In the genomic region with DNA sequence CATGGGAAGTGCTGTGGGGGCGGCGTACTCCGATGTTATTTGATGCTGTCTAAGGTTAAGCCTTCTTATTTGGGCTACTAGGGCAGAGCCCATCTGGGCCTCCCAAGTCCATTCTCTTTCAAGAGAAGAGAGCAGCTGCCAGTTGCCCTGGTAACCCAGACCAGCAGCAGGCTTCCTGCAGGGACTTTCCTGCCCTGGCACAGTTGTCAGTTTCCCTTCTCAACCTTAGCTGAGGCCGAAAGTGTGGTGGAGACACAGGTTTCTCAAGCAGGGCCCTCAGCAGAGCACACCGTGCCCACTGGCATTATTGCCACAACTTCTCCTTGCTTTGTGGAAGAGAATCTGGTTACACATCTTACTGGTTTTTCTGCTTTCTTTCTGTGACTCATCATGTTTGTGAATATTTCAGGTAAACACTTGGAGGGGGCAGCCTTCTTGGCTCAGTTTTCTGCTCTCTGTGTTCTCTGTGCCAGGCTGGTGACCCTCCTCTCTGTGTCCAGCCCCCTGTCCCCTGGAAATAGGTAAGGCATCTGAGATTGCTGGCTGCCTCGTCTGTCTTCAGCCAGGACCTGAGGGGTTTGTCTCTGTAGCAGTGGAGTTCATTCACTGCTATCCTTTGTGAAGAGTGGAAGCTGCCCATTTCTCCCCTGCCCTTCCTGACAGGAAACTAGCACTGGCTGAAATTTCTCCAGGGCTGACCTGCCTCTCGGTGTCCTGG, we compare ENCODE assay signal across 8 cellular contexts.
DNase-seq lines count a peak whose midpoint lies in the region; ATAC-seq and TF ChIP-seq lines count a peak whose summit lies in the region.

No MANE protein-coding gene starts in this region.

- no peak overlapping the region for H3K4me3 ChIP-seq in BLaER1 treated with 17β-estradiol and CSF1 and Interleukin-3, amounts not matched to agents 10 nM and 100 nM
- H3K4me3 ChIP-seq in endodermal cell (ENCODE audit: low read length) = no peak overlapping the region
- H3K4me3 ChIP-seq in smooth muscle cell = no peak overlapping the region
- H3K4me3 ChIP-seq in A673 (ENCODE audit: low read depth, low read length, poor library complexity, severe bottlenecking) = no peak overlapping the region

- peaks cover 47 to 72% (median 61%) of the 10 kb centered on the region in 10 experiments for H3K4me1 ChIP-seq in BLaER1 treated with 17β-estradiol and CSF1 and Interleukin-3, amounts not matched to agents 10 nM and 100 nM
- H3K4me1 ChIP-seq in endodermal cell (ENCODE audit: control insufficient read depth, insufficient read depth, low read length) (peaks cover 22% of the 10 kb centered on the region), smooth muscle cell (ENCODE audit: low read depth) (peaks cover 38% of the 10 kb centered on the region), A673 (ENCODE audit: insufficient read depth, low read length, poor library complexity, severe bottlenecking) (peaks cover 13% of the 10 kb centered on the region)

- CTCF ChIA-PET in A673 (lab: Charles Lee) = no interaction called here

- no peaks in the 10 kb centered on the region for H3K36me3 Mint-ChIP-seq in endodermal cell (ENCODE audit: low read depth)

- peak overlapping the region; percentile 51 to 72 (median 66) for H3K4me2 ChIP-seq in BLaER1 treated with 17β-estradiol and CSF1 and Interleukin-3, amounts not matched to agents 10 nM and 100 nM
- H3K4me2 ChIP-seq in smooth muscle cell = peak overlapping the region; percentile 23

- no TSS peak for BruUV-seq in A673 (replicated peaks; lab: Mats Ljungman, UMichigan)

- 77 to 85% methylated on average over 6 to 7 of the region's 7 CpGs for WGBS in endodermal cell (ENCODE audit: insufficient coverage in 1 of 2, insufficient read length in 1 of 2), 2 experiments
- 50% methylated on average over 7 of the region's 7 CpGs for WGBS in smooth muscle cell (ENCODE audit: low lambda C conversion rate)

- peak overlapping the region in 2 of 11 experiments; percentile 32 to 55; a peak in 3 of 22 replicates for H3K9ac ChIP-seq in BLaER1 treated with 17β-estradiol and CSF1 and Interleukin-3, amounts not matched to agents 10 nM and 100 nM
- H3K9ac ChIP-seq in endodermal cell (ENCODE audit: extremely low read depth, low read length, poor library complexity, severe bottlenecking) (no peak overlapping the region), smooth muscle cell (ENCODE audit: low read depth) (peak overlapping the region; percentile 31)

- H3K27ac Mint-ChIP-seq in endodermal cell = no peak overlapping the region

- intact Hi-C loops in A673 (cut with micrococcal nuclease; ENCODE audit: unreplicated experiment) = no loop called here

- peak; percentile 23 for DNase-seq in KG1 (lab: John Stamatoyannopoulos, UW)
- peak in 4 of 5 experiments; percentile 10 to 73 (median 35) for DNase-seq in T-helper 2 cell
- peak; percentile 59 for DNase-seq in endodermal cell
- DNase-seq in smooth muscle cell (lab: John Stamatoyannopoulos, UW; ENCODE audit: unreplicated experiment) = no peak
- no peak for DNase-seq in A673 (ENCODE audit: low spot score)
- DNase-seq in OCI-M1 (lab: John Stamatoyannopoulos, UW) = no peak

- no peaks in the 10 kb centered on the region for H4K20me1 ChIP-seq in BLaER1 treated with 17β-estradiol and CSF1 and Interleukin-3, amounts not matched to agents 10 nM and 100 nM
- no peaks in the 10 kb centered on the region for H4K20me1 ChIP-seq in smooth muscle cell (ENCODE audit: low read depth)

- H2AFZ ChIP-seq in smooth muscle cell (ENCODE audit: low read depth) = no peak overlapping the region

- no peak overlapping the region for H3K4me3 Mint-ChIP-seq in endodermal cell

- H3K27me3 Mint-ChIP-seq in endodermal cell (ENCODE audit: insufficient read depth) = no peaks in the 10 kb centered on the region

- POLR2A ChIA-PET in A673 (lab: Charles Lee; ENCODE audit: low non-redundant PET) = no interaction called here

- H3K27me3 ChIP-seq in BLaER1 treated with 17β-estradiol and CSF1 and Interleukin-3, amounts not matched to agents 10 nM and 100 nM = no peaks in the 10 kb centered on the region
- H3K27me3 ChIP-seq in endodermal cell (ENCODE audit: control insufficient read depth, insufficient read depth, low read length, poor library complexity, severe bottlenecking) = no peaks in the 10 kb centered on the region
- H3K27me3 ChIP-seq in smooth muscle cell (ENCODE audit: low read depth) = no peaks in the 10 kb centered on the region
- no peaks in the 10 kb centered on the region for H3K27me3 ChIP-seq in A673 (replicated peaks; ENCODE audit: insufficient read depth, low read depth, low read length, poor library complexity)

- no peaks in the 10 kb centered on the region for H3K79me2 ChIP-seq in smooth muscle cell (ENCODE audit: low read depth)

- no peaks in the 10 kb centered on the region for H3K9me3 ChIP-seq in BLaER1 treated with 17β-estradiol and CSF1 and Interleukin-3, amounts not matched to agents 10 nM and 100 nM (replicated peaks in 1 of 11)
- H3K9me3 ChIP-seq in endodermal cell (ENCODE audit: control insufficient read depth, low read length) (no peaks in the 10 kb centered on the region), smooth muscle cell (replicated peaks; ENCODE audit: low read depth) (no peaks in the 10 kb centered on the region), A673 (ENCODE audit: low read depth, low read length, poor library complexity, severe bottlenecking) (no peaks in the 10 kb centered on the region)

- no peaks in the 10 kb centered on the region for H3K9me3 Mint-ChIP-seq in endodermal cell

- TF ChIP-seq CTCF in endodermal cell (conservative IDR thresholded peaks at IDR 0.05) (no peak), smooth muscle cell (IDR thresholded peaks at IDR 0.05; ENCODE audit: borderline replicate concordance, insufficient read depth, poor library complexity, severe bottlenecking) (no peak), A673 (conservative IDR thresholded peaks at IDR 0.05; ENCODE audit: low read depth, low read length) (no peak)

- ATAC-seq in GM18907 (IDR thresholded peaks at IDR 0.05; ENCODE audit: unreplicated experiment) = peak; percentile 55

- peaks cover 17% of the 10 kb centered on the region for H3F3A ChIP-seq in smooth muscle cell (ENCODE audit: low read depth)

- no peaks in the 10 kb centered on the region for H3K36me3 ChIP-seq in BLaER1 treated with 17β-estradiol and CSF1 and Interleukin-3, amounts not matched to agents 10 nM and 100 nM
- H3K36me3 ChIP-seq in endodermal cell (ENCODE audit: control insufficient read depth, insufficient read depth, low read length) (no peaks in the 10 kb centered on the region), smooth muscle cell (ENCODE audit: low read depth) (no peaks in the 10 kb centered on the region), A673 (ENCODE audit: insufficient read depth, low read length, poor library complexity, severe bottlenecking) (no peaks in the 10 kb centered on the region)

- peaks cover 50% of the 10 kb centered on the region for H3K4me1 Mint-ChIP-seq in endodermal cell

- H3K27ac ChIP-seq in BLaER1 treated with 17β-estradiol and CSF1 and Interleukin-3, amounts not matched to agents 10 nM and 100 nM = peak overlapping the region in 5 of 11 experiments; percentile 4 to 21 (median 10); a peak in 6 of 22 replicates
- H3K27ac ChIP-seq in endodermal cell (ENCODE audit: low read depth, low read length) = no peak overlapping the region
- H3K27ac ChIP-seq in smooth muscle cell (ENCODE audit: low read depth) = peak overlapping the region; percentile 61
- H3K27ac ChIP-seq in A673 (ENCODE audit: low read depth, low read length, poor library complexity, severe bottlenecking) = no peak overlapping the region

Comparison
In these comparisons a context has a peak if more than half of its experiments do, and no peak if none do; other contexts are left out.
1. DNase-seq: peak in KG1 (single experiment), T-helper 2 cell (4 of 5) and endodermal cell (single experiment); none in smooth muscle cell (single experiment), A673 (single experiment) and OCI-M1 (single experiment).